8 cellular contexts compared by ENCODE assay signal in the genomic region with DNA sequence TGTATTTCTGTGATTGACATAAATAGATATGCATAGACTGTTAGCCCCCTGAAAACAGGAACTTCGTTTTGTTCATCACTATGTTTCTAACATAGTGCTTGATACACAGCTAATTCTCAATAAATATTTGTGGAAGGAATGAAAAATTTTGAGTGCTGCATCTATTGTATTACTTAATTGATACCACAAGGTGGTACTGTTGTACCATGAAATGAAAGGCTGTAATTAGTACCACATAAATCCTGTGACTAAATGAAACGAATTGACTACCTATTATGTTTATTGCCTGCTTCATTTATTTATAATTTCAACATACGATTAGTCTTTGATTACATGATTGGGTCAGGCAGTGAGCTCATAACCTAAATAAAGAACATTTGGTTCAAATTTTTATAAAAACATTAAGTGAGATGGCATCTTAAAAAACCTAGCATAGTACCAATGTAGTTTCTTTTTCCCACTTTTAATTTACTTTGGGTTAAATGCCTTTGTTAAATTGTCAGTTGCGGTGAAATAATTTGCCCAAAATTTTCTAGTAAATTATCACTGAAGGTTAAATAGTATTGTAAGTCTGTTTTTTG. TPM values are rescaled to one million over a fixed set of nuclear protein-coding genes. Genes with fewer than 3 reads are reported as not detected.
DNase-seq lines count a peak whose midpoint lies in the region; ATAC-seq lines count a peak whose summit lies in the region.

No MANE protein-coding gene starts in this region.

- no peaks in the 10 kb centered on the region for H3K4me1 Mint-ChIP-seq in stimulated activated naive CD8-positive, alpha-beta T cell treated with anti-CD3 and anti-CD28 coated beads, Interleukin-15, amount 100 ng/mL, for 72 hours
- no peaks in the 10 kb centered on the region for H3K4me1 Mint-ChIP-seq in effector memory CD8-positive, alpha-beta T cell (ENCODE audit: low read depth in 2 of 2)
- H3K4me1 Mint-ChIP-seq in naive thymus-derived CD8-positive, alpha-beta T cell: peaks cover 0 to 4% (median 0%) of the 10 kb centered on the region in 4 donors

- no peak for DNase-seq in stimulated activated naive CD8-positive, alpha-beta T cell treated with anti-CD3 and anti-CD28 coated beads, Interleukin-15, amount 100 ng/mL, for 72 hours
- no peak for DNase-seq in stimulated activated naive CD8-positive, alpha-beta T cell treated with anti-CD3 and anti-CD28 coated beads, Interleukin-15, Interleukin-2, amounts not matched to agents 100 U/mL and 50 U/mL, for 24 hours
- DNase-seq in NCI-H82 treated with DMSO at 0.1 percent for 48 hours (lab: John Stamatoyannopoulos, UW; ENCODE audit: unreplicated experiment): peak; percentile 14
- DNase-seq in effector memory CD8-positive, alpha-beta T cell: no peak
- peak in 3 of 10 donors; percentile 26 to 35 (median 31) for DNase-seq in naive thymus-derived CD8-positive, alpha-beta T cell
- DNase-seq in effector CD4-positive, alpha-beta T cell: no peak

- H3K27ac Mint-ChIP-seq in stimulated activated naive CD8-positive, alpha-beta T cell treated with anti-CD3 and anti-CD28 coated beads, Interleukin-15, amount 100 ng/mL, for 72 hours: no peak overlapping the region
- no peak overlapping the region for H3K27ac Mint-ChIP-seq in effector memory CD8-positive, alpha-beta T cell
- no peak overlapping the region for H3K27ac Mint-ChIP-seq in naive thymus-derived CD8-positive, alpha-beta T cell

- H3K27me3 Mint-ChIP-seq in stimulated activated naive CD8-positive, alpha-beta T cell treated with anti-CD3 and anti-CD28 coated beads, Interleukin-15, amount 100 ng/mL, for 72 hours: no peaks in the 10 kb centered on the region
- no peaks in the 10 kb centered on the region for H3K27me3 Mint-ChIP-seq in effector memory CD8-positive, alpha-beta T cell
- H3K27me3 Mint-ChIP-seq in naive thymus-derived CD8-positive, alpha-beta T cell: no peaks in the 10 kb centered on the region

- peaks cover 10% of the 10 kb centered on the region for H3K36me3 Mint-ChIP-seq in effector memory CD8-positive, alpha-beta T cell (ENCODE audit: insufficient read depth)
- H3K36me3 Mint-ChIP-seq in naive thymus-derived CD8-positive, alpha-beta T cell: peaks cover 0 to 64% (median 12%) of the 10 kb centered on the region in 3 donors

- H3K4me3 Mint-ChIP-seq in stimulated activated naive CD8-positive, alpha-beta T cell treated with anti-CD3 and anti-CD28 coated beads, Interleukin-15, amount 100 ng/mL, for 72 hours: no peak overlapping the region
- H3K4me3 Mint-ChIP-seq in effector memory CD8-positive, alpha-beta T cell: no peak overlapping the region
- H3K4me3 Mint-ChIP-seq in naive thymus-derived CD8-positive, alpha-beta T cell: no peak overlapping the region

- no peaks in the 10 kb centered on the region for H3K9me3 Mint-ChIP-seq in stimulated activated naive CD8-positive, alpha-beta T cell treated with anti-CD3 and anti-CD28 coated beads, Interleukin-15, amount 100 ng/mL, for 72 hours
- H3K9me3 Mint-ChIP-seq in effector memory CD8-positive, alpha-beta T cell: no peaks in the 10 kb centered on the region
- no peaks in the 10 kb centered on the region for H3K9me3 Mint-ChIP-seq in naive thymus-derived CD8-positive, alpha-beta T cell

- POLR2A ChIA-PET in naive thymus-derived CD8-positive, alpha-beta T cell (lab: Charles Lee): no interaction called here

- peak; percentile 55 for ATAC-seq in stimulated activated naive CD8-positive, alpha-beta T cell treated with anti-CD3 and anti-CD28 coated beads, Interleukin-15, amount 100 ng/mL, for 72 hours
- no peak for ATAC-seq in stimulated activated naive CD8-positive, alpha-beta T cell treated with anti-CD3 and anti-CD28 coated beads, Interleukin-15, Interleukin-2, amounts not matched to agents 100 U/mL and 50 U/mL, for 24 hours
- peak; percentile 87 for ATAC-seq in HG03175 (IDR thresholded peaks at IDR 0.05; ENCODE audit: unreplicated experiment)
- peak; percentile 54 for ATAC-seq in effector memory CD8-positive, alpha-beta T cell (replicated peaks)
- ATAC-seq in naive thymus-derived CD8-positive, alpha-beta T cell: peak; percentile 36 to 46
- no peak for ATAC-seq in HG02970 (IDR thresholded peaks at IDR 0.05; ENCODE audit: low FRiP score, unreplicated experiment)

RNA-seq across cellular contexts. Expression of gene TGFB2, which starts 15.0 kb away (rescaled TPM):
- total RNA-seq in naive thymus-derived CD8-positive, alpha-beta T cell: under 1 TPM in 1 of 2 experiments, not detected in 1; 0.16 TPM
- not detected for polyA plus RNA-seq in naive thymus-derived CD8-positive, alpha-beta T cell

RNA-seq across cellular contexts. Expression of gene RRP15, which starts 45.0 kb away (rescaled TPM):
- total RNA-seq in naive thymus-derived CD8-positive, alpha-beta T cell: 10 to 100 TPM; 20.4 to 20.8 TPM
- polyA plus RNA-seq in naive thymus-derived CD8-positive, alpha-beta T cell: 10 to 100 TPM; 16.0 to 19.2 (median 17.6) TPM

Comparison
In these comparisons a context has a peak if more than half of its experiments do, and no peak if none do; other contexts are left out.
1. ATAC-seq: peak in stimulated activated naive CD8-positive, alpha-beta T cell treated with anti-CD3 and anti-CD28 coated beads, Interleukin-15, amount 100 ng/mL, for 72 hours (single experiment), HG03175 (single experiment), effector memory CD8-positive, alpha-beta T cell (single experiment) and naive thymus-derived CD8-positive, alpha-beta T cell (2 of 2); none in stimulated activated naive CD8-positive, alpha-beta T cell treated with anti-CD3 and anti-CD28 coated beads, Interleukin-15, Interleukin-2, amounts not matched to agents 100 U/mL and 50 U/mL, for 24 hours (single experiment) and HG02970 (single experiment).